In the genomic region with DNA sequence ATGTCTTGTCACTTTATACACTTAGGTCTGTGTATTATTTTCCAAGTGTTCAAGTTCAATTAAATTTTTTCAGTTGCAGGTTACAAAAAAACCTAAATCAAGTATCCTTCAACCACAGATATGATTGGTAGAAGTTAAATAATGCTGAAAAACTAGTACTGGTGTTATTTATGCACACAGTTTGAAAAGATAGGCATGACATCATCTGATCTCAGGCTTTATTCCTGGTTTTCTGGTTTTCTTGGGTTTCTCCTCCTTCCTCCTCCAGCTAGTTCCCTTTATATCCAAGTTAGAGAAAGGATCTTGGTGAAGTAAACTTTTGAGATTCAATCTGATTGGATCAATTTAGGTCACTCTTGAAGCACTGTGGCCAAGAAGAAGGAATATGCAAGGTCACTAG, we compare ENCODE assay signal across 20 cellular contexts.
"Had no signal": no experiment of that assay in that cellular context is flagged by ENCODE, and none has a peak within 500 bp of the region (broad histone marks: within the 10 kb centered on the region; RNA-seq: fewer than 3 reads in every experiment).

No MANE protein-coding gene starts in this region.

- H3K27me3 ChIP-seq: MG63, Peyer's patch, SJCRH30 had no signal

- DNase-seq: IMR-90, Karpas-422, KG1, MG63, NCI-H1092 treated with DMSO at 0.1 percent for 48 hours, NCI-H1436, NCI-H187, NCI-H2029, NCI-H2081 treated with DMSO at 0.1 percent for 48 hours, NCI-H2227 treated with DMSO at 0.1 percent for 48 hours, NCI-H524, NCI-H526 treated with DMSO at 0.1 percent for 48 hours, NCI-H748 treated with DMSO at 0.1 percent for 48 hours, PC-3, Peyer's patch, SHP77 treated with DMSO at 0.1 percent for 48 hours, SJCRH30, T-helper 1 cell, T-helper 17 cell had no signal

- H3K4me1 ChIP-seq: Peyer's patch, SJCRH30 had no signal

- H3K36me3 ChIP-seq: MG63, Peyer's patch, SJCRH30 had no signal

- H3K9me3 ChIP-seq: MG63, Peyer's patch, SJCRH30 had no signal

- H3K27me3 Mint-ChIP-seq: T-helper 17 cell had no signal

- H3K27ac ChIP-seq: Peyer's patch, SJCRH30 had no signal

- H3K4me3 ChIP-seq: MG63, Peyer's patch, SJCRH30 had no signal

- H3K4me3 Mint-ChIP-seq: T-helper 17 cell had no signal

- H3K4me1 Mint-ChIP-seq: T-helper 17 cell had no signal

- H3K27ac Mint-ChIP-seq: T-helper 17 cell had no signal

- ATAC-seq: PC-3, Right ventricle myocardium inferior, T-helper 17 cell had no signal
